Comparison of ENCODE assay signal across 1 cellular context in the genomic region with DNA sequence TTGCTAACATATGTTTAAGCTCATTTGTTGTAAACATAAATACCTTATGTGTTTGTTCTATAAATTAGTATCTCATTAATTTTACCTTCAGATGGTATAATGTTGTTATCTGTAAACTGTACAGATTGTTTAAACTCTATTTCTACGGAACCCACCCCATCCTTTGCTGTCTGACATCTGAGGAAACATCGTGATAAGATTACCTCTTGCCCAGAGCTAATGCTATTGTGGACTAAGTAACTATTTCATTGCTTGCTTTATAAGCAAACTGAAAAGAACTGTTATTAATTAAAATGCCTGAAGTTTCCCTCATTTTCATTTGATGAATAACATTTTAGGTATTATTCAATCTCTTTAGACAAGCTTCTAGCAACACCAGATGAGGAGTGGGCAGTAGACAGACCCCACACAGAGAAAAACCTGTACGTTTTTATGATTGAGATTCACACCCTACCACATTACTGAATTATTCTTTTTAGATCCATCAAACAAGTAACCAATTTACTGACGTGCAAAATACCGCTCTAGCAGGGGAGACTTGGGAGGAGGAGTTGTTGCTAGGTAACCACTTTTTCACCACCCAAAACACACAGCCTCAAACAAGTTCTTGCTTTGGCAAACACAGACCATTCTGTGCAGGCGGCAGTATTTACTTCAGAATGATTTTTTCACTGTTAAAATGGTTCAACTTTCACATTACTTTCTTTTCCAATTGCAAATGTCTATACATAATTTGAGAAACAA.
TF ChIP-seq lines count a peak whose summit lies in the region.

No MANE protein-coding gene starts in this region.

TF ChIP-seq in SK-N-SH treated with all-trans-retinoic acid at 6 μM for 48 hours, 23 proteins besides CTCF, POLR2A, EP300 and RAD21 (continued from another document):
- no peak for TF ChIP-seq POU6F1 (CRISPR knock-in tag; IDR thresholded peaks at IDR 0.05; ENCODE audit: borderline replicate concordance, low read depth)
